Comparison of ENCODE assay signal across 8 cellular contexts in genomic region chr12:27780612-27781408, GRCh38. TPM values are rescaled to one million over a fixed set of nuclear protein-coding genes. Genes with fewer than 3 reads are reported as not detected.
DNase-seq lines count a peak whose midpoint lies in the region; ATAC-seq, FAIRE-seq and TF ChIP-seq lines count a peak whose summit lies in the region.

No MANE protein-coding gene starts in this region.

- peaks cover 6% of the 10 kb centered on the region for H3K36me3 Mint-ChIP-seq in astrocyte (ENCODE audit: low read depth, unreplicated experiment)

- H3K27me3 ChIP-seq in Panc1 (ENCODE audit: control insufficient read depth, insufficient read depth, low read length) = no peaks in the 10 kb centered on the region
- no peaks in the 10 kb centered on the region for H3K27me3 ChIP-seq in astrocyte (ENCODE audit: insufficient read depth, low read length)

- H3K9me3 Mint-ChIP-seq in astrocyte (ENCODE audit: unreplicated experiment) = no peaks in the 10 kb centered on the region

- H3K4me2 ChIP-seq in astrocyte (ENCODE audit: low read length) = peak overlapping the region; percentile 99

- ATAC-seq in HG03196 (IDR thresholded peaks at IDR 0.05; ENCODE audit: unreplicated experiment) (peak; percentile 28), Panc1 (peak; percentile 56)

- H3K4me3 Mint-ChIP-seq in astrocyte (ENCODE audit: unreplicated experiment) = peak overlapping the region; percentile 83

- peak overlapping the region; percentile 76 for H2AFZ ChIP-seq in astrocyte (ENCODE audit: low read depth, low read length)

- in situ Hi-C loops in Panc1 (cut with HindIII; ENCODE audit: low pct_unique_long_range_greater_than_20kb, low sequenced_read_pairs) = no loop called here

- H3K4me1 ChIP-seq in Panc1 (ENCODE audit: control insufficient read depth, insufficient read depth, low read length) (peaks cover 22% of the 10 kb centered on the region), astrocyte (ENCODE audit: insufficient read depth, low read length) (peaks cover 29% of the 10 kb centered on the region)

- peak overlapping the region; percentile 89 for H3K9ac ChIP-seq in astrocyte (ENCODE audit: low read length)

- no peaks in the 10 kb centered on the region for H3K27me3 Mint-ChIP-seq in astrocyte (ENCODE audit: low read depth, unreplicated experiment)

- TF ChIP-seq CTCF in C4-2B (conservative IDR thresholded peaks at IDR 0.05) = 0 out of 2 replicates have a peak, but pooled peaks have one; percentile 5
- no peak; the same call in 1 of the 2 replicates for TF ChIP-seq CTCF in Panc1 (IDR thresholded peaks at IDR 0.05)
- TF ChIP-seq CTCF in astrocyte (IDR thresholded peaks at IDR 0.05; ENCODE audit: insufficient read depth, low read depth, low read length) = no peak

- H4K20me1 ChIP-seq in astrocyte (ENCODE audit: insufficient read depth, low read length) = peaks cover 13% of the 10 kb centered on the region

- FAIRE-seq in astrocyte (lab: Jason Lieb, UNC) = no peak

- peaks cover 25% of the 10 kb centered on the region for H3K4me1 Mint-ChIP-seq in astrocyte (ENCODE audit: low read depth, unreplicated experiment)

- intact Hi-C loops in Panc1 (cut with micrococcal nuclease; ENCODE audit: unreplicated experiment) = no loop called here

- H3K36me3 ChIP-seq in Panc1 (ENCODE audit: control insufficient read depth, insufficient read depth, low read length) (peaks cover 5% of the 10 kb centered on the region; the same call in 1 of the 2 replicates), astrocyte (ENCODE audit: insufficient read depth, low read length) (peaks cover 9% of the 10 kb centered on the region)

- peak; percentile 30 for DNase-seq in GM19238 (ENCODE audit: insufficient read length, low spot score)
- DNase-seq in Panc1 (ENCODE audit: low read depth, low spot score) = no peak
- DNase-seq in astrocyte (ENCODE audit: low read depth) = peak; percentile 58
- peak; percentile 56 for DNase-seq in iPS-NIHi11 (ENCODE audit: low spot score)
- DNase-seq in stimulated activated CD4-positive, alpha-beta T cell treated with anti-CD3 and anti-CD28 coated beads, Interleukin-2, amount 100 ng/mL, for 24 hours = peak; percentile 16 to 37
- no peak for DNase-seq in medulla oblongata (ENCODE audit: extremely low spot score)

- H3K4me3 ChIP-seq in Panc1 (ENCODE audit: low read depth in 2 of 2, low read length in 2 of 2) (peak overlapping the region; percentile 68 to 88), astrocyte (ENCODE audit: insufficient read depth, low read depth, low read length) (peak overlapping the region; percentile 85)

- H3K9me3 ChIP-seq in Panc1 (ENCODE audit: control insufficient read depth, insufficient read depth, low read depth, low read length) (no peaks in the 10 kb centered on the region), astrocyte (ENCODE audit: insufficient read depth, low read depth, low read length) (no peaks in the 10 kb centered on the region)

- peaks cover 58% of the 10 kb centered on the region for H3K79me2 ChIP-seq in astrocyte (ENCODE audit: insufficient read depth, low read length)

- H3K27ac Mint-ChIP-seq in astrocyte (ENCODE audit: unreplicated experiment) = peak overlapping the region; percentile 86

- H3K27ac ChIP-seq in C4-2B = peak overlapping the region; percentile 85
- H3K27ac ChIP-seq in Panc1 (ENCODE audit: low read length) = peak overlapping the region; percentile 83
- peak overlapping the region; percentile 88 for H3K27ac ChIP-seq in astrocyte (ENCODE audit: low read depth, low read length)

- POLR2A ChIA-PET in Panc1 (lab: Charles Lee) = interaction anchor here (0.6 kb wide), 1 partner anchor 1131 kb away, joined by 3 read pairs; no protein-coding TSS in a partner anchor

- CTCF ChIA-PET in Panc1 (lab: Charles Lee) = no interaction called here

- BruUV-seq in Panc1 (replicated peaks; lab: Mats Ljungman, UMichigan) = no TSS peak

RNA-seq across cellular contexts. Expression of gene MANSC4, which starts 0.8 kb away (rescaled TPM):
- not detected for total RNA-seq in Panc1 (2021; ENCODE audit: unreplicated experiment)
- not detected for polyA plus RNA-seq in Panc1 (2012; ENCODE audit: insufficient read length)
- total RNA-seq in astrocyte = not detected in 2 replicates

RNA-seq across cellular contexts. Expression of gene KLHL42, which starts 0.8 kb away (rescaled TPM):
- total RNA-seq in Panc1 (2021; ENCODE audit: unreplicated experiment) (35.2 TPM), astrocyte (39.5 and 40.8 TPM in 2 replicates)
- 23.6 TPM for polyA plus RNA-seq in Panc1 (2012; ENCODE audit: insufficient read length)

Comparison
In these comparisons a context has a peak if more than half of its experiments do, and no peak if none do; other contexts are left out.
1. DNase-seq: peak in GM19238 (single experiment), astrocyte (single experiment), iPS-NIHi11 (single experiment) and stimulated activated CD4-positive, alpha-beta T cell treated with anti-CD3 and anti-CD28 coated beads, Interleukin-2, amount 100 ng/mL, for 24 hours (2 of 2); none in Panc1 (single experiment) and medulla oblongata (single experiment).
2. Peak in every context shown above with its lines, with median percentiles within 50 percentile points of each other: H3K27ac ChIP-seq.